21 cellular contexts compared by ENCODE assay signal in the genomic region with DNA sequence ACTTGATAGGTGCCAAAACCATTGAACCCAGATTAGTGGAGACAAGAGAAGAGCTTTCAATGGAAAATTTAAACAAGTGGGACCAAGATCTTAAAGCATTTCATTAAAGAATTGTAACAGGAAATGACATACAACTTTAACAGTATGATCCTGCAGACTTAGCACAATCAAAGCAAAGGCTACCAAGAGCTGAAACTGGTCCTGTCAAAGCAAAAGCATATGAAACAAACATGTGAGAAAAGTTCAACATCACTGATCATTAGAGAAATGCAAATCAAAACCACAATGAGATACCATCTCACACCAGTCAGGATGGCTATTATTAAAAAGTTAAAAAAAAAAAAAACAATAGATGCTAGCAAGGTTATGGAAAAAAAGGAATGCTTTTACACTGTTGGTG.
"Had no signal": no experiment of that assay in that cellular context is flagged by ENCODE, and none has a peak within 500 bp of the region (broad histone marks: within the 10 kb centered on the region; RNA-seq: fewer than 3 reads in every experiment).

No MANE protein-coding gene starts in this region.

- H3K4me1 ChIP-seq: body of pancreas, gastroesophageal sphincter, spleen, tibial nerve had no signal

- H3K4me2 ChIP-seq: hepatocyte had no signal

- H3K4me3 ChIP-seq: body of pancreas, coronary artery, dorsolateral prefrontal cortex, gastroesophageal sphincter, hepatocyte, spleen, tibial nerve had no signal

- ATAC-seq: activated naive CD4-positive, alpha-beta T cell treated with anti-CD3 and anti-CD28 coated beads, Interleukin-2, amount 50 U/mL, for 72 hours; activated T-cell treated with anti-CD3 and anti-CD28 coated beads, Interleukin-2, amount 50 U/mL, for 72 hours; body of pancreas; gastroesophageal sphincter; left cardiac atrium; left ventricle myocardium superior; right cardiac atrium had no signal

- H3K79me2 ChIP-seq: hepatocyte had no signal

- H3K9me3 ChIP-seq: body of pancreas, gastroesophageal sphincter, tibial nerve had no signal

- H3K27me3 ChIP-seq: body of pancreas, gastroesophageal sphincter, hepatocyte, spleen, tibial nerve had no signal

- DNase-seq: activated CD4-positive, alpha-beta T cell treated with anti-CD3 and anti-CD28 coated beads for 4 hours; activated CD4-positive, alpha-beta T cell treated with anti-CD3 and anti-CD28 coated beads, Interleukin-2, amount 50 U/mL, for 4 hours; activated naive CD4-positive, alpha-beta T cell; activated T-cell treated with anti-CD3 and anti-CD28 coated beads for 4 hours; activated T-cell treated with anti-CD3 and anti-CD28 coated beads, Interleukin-2, amount 50 U/mL, for 72 hours; anterior cingulate cortex; body of pancreas; dorsolateral prefrontal cortex; effector memory CD4-positive, alpha-beta T cell; left cardiac atrium; left ventricle myocardium superior; posterior cingulate gyrus; right cardiac atrium; spleen; stimulated activated naive CD4-positive, alpha-beta T cell treated with Interleukin-2 at 50 U/mL for 16 hours had no signal

- H3K27ac ChIP-seq: body of pancreas, coronary artery, dorsolateral prefrontal cortex, gastroesophageal sphincter, hepatocyte, spleen, tibial nerve, VCaP had no signal

- H2AFZ ChIP-seq: hepatocyte had no signal

- H3K36me3 ChIP-seq: gastroesophageal sphincter, spleen, tibial nerve had no signal
